ENCODE assay signal across 22 cellular contexts in genomic region chr9:117868594-117868993, GRCh38.
"Had no signal": no experiment of that assay in that cellular context is flagged by ENCODE, and none has a peak within 500 bp of the region (broad histone marks: within the 10 kb centered on the region; RNA-seq: fewer than 3 reads in every experiment).

No MANE protein-coding gene starts in this region.

- H3K27ac ChIP-seq: ascending aorta, body of pancreas, KMS-11, RWPE1, SJSA1, VCaP had no signal

- H3K36me3 ChIP-seq: ascending aorta, SJSA1 had no signal

- H3K9ac ChIP-seq: KMS-11 had no signal

- H3K9me3 ChIP-seq: ascending aorta, body of pancreas, SJSA1 had no signal

- H3K4me2 ChIP-seq: KMS-11 had no signal

- DNase-seq: activated CD4-positive, alpha-beta memory T cell treated with anti-CD3 and anti-CD28 coated beads for 36 hours; activated CD4-positive, alpha-beta T cell treated with anti-CD3 and anti-CD28 coated beads, Interleukin-2, amount 10 ng/mL, durations not matched to agents 7 days and 5 days; activated CD4-positive, CD25-positive, alpha-beta regulatory T cell; activated CD8-positive, alpha-beta memory T cell treated with anti-CD3 and anti-CD28 coated beads for 24 hours; activated effector memory CD4-positive, alpha-beta T cell treated with anti-CD3 and anti-CD28 coated beads, Interleukin-2, amount 50 U/mL, for 16 hours; activated naive CD4-positive, alpha-beta T cell treated with Interleukin-2 at 50 U/mL for 16 hours; activated naive CD8-positive, alpha-beta T cell treated with anti-CD3 and anti-CD28 coated beads, Interleukin-2, amount 50 U/mL, for 24 hours; activated T-cell treated with anti-CD3 and anti-CD28 coated beads, Interleukin-2, amount 50 U/mL, for 4 hours; amniotic stem cell; body of pancreas; central memory CD4-positive, alpha-beta T cell; NCI-H1092; NCI-H1417; NCI-H2029 treated with DMSO at 0.1 percent for 48 hours; NCI-H526 treated with DMSO at 0.1 percent for 48 hours; Right ventricle myocardium superior; T-helper 17 cell had no signal

- H3K4me1 ChIP-seq: ascending aorta, body of pancreas, SJSA1 had no signal

- H3K4me3 ChIP-seq: ascending aorta, body of pancreas, SJSA1 had no signal

- H3K27me3 ChIP-seq: ascending aorta, body of pancreas, SJSA1 had no signal
